In genomic region chr22:27949421-27949820, GRCh38 we compare ENCODE assay signal across 20 cellular contexts. TPM values are rescaled to one million over a fixed set of nuclear protein-coding genes. Genes with fewer than 3 reads are reported as not detected.
DNase-seq lines count a peak whose midpoint lies in the region; ATAC-seq, FAIRE-seq and TF ChIP-seq lines count a peak whose summit lies in the region.
"Had no signal": no experiment of that assay in that cellular context is flagged by ENCODE, and none has a peak within 500 bp of the region (broad histone marks: within the 10 kb centered on the region; RNA-seq: fewer than 3 reads in every experiment).

No MANE protein-coding gene starts in this region.

- no peak for TF ChIP-seq CTCF in liver (IDR thresholded peaks at IDR 0.05; ENCODE audit: low read depth, low read length, missing input control)
- TF ChIP-seq CTCF in left ventricle myocardium inferior (IDR thresholded peaks at IDR 0.05; ENCODE audit: borderline replicate concordance) = no peak

- H3K4me1 ChIP-seq in liver (ENCODE audit: control insufficient read depth in 4 of 4, insufficient read depth in 4 of 4, low read length in 3 of 4) = peaks cover 5 to 26% (median 17%) of the 10 kb centered on the region in 4 donors
- peaks cover 10% of the 10 kb centered on the region for H3K4me1 ChIP-seq in left ventricle myocardium inferior
- H3K4me1 ChIP-seq: BLaER1 had no signal

- no peaks in the 10 kb centered on the region for H3K36me3 ChIP-seq in liver (ENCODE audit: control insufficient read depth in 4 of 4, insufficient read depth in 3 of 4, low read depth in 1 of 4, low read length in 3 of 4)
- H3K36me3 ChIP-seq in left ventricle myocardium inferior = no peaks in the 10 kb centered on the region
- H3K36me3 ChIP-seq: BE2C, BLaER1 had no signal

- DNase-seq in left lobe of liver (ENCODE audit: low spot score) (no peak), renal cortical epithelial cell (ENCODE audit: low read depth) (peak; percentile 69), DMS153 (lab: John Stamatoyannopoulos, UW) (no peak), frontal cortex (ENCODE audit: low spot score in 2 of 2) (no peak), left ventricle myocardium inferior (no peak)
- DNase-seq: 8988T; ACHN; BE2C; C1 segment of cervical spinal cord; CD4-positive, alpha-beta memory T cell; CD4-positive, CD25-positive, alpha-beta regulatory T cell; CD8-positive, alpha-beta memory T cell; COR-L47; DMS 273 treated with DMSO at 0.1 percent for 48 hours; DMS79 treated with DMSO at 0.1 percent for 48 hours; GF-D8 had no signal

- FAIRE-seq in frontal cortex (lab: Jason Lieb, UNC) = no peak
- FAIRE-seq: GM12891, GM19239 had no signal

- intact Hi-C loops in left ventricle myocardium inferior (cut with micrococcal nuclease) = no loop called here

- peak overlapping the region; percentile 34 to 66 for H3K27ac ChIP-seq in liver (ENCODE audit: low read depth in 1 of 2, low read length in 2 of 2)
- H3K27ac ChIP-seq in left ventricle myocardium inferior (replicated peaks) = no peak overlapping the region
- H3K27ac ChIP-seq: BLaER1 had no signal

- peak; percentile 37 to 43 for TF ChIP-seq RAD21 in liver (IDR thresholded peaks at IDR 0.05)

- 41% methylated on average over 3 of the region's 3 CpGs for WGBS in liver

- H3K4me3 ChIP-seq in liver (ENCODE audit: low read depth in 1 of 3, low read length in 3 of 3) (no peak overlapping the region), left ventricle myocardium inferior (no peak overlapping the region)
- H3K4me3 ChIP-seq: BLaER1 had no signal

- H3K27me3 ChIP-seq in liver (ENCODE audit: control insufficient read depth in 4 of 4, insufficient read depth in 4 of 4, low read length in 3 of 4) (no peaks in the 10 kb centered on the region), left ventricle myocardium inferior (ENCODE audit: low read depth) (no peaks in the 10 kb centered on the region)
- H3K27me3 ChIP-seq: BE2C, BLaER1 had no signal

- peak overlapping the region in 1 of 2 donors; percentile 65 for H3K9ac ChIP-seq in liver (ENCODE audit: low read depth in 1 of 2, low read length in 2 of 2)
- H3K9ac ChIP-seq: BLaER1 had no signal

- H3K9me3 ChIP-seq in liver (ENCODE audit: control insufficient read depth in 4 of 4, low read length in 3 of 4) = no peaks in the 10 kb centered on the region
- no peaks in the 10 kb centered on the region for H3K9me3 ChIP-seq in left ventricle myocardium inferior (replicated peaks)
- H3K9me3 ChIP-seq: BE2C, BLaER1 had no signal

- peak; percentile 71 for ATAC-seq in left lobe of liver

TF ChIP-seq in liver, 16 proteins besides CTCF, POLR2A, EP300 and RAD21:
- TF ChIP-seq YY1 (IDR thresholded peaks at IDR 0.05) (peak; percentile 59), HNF4A (conservative IDR thresholded peaks at IDR 0.05) (peak; percentile 76 to 78), SP1 (IDR thresholded peaks at IDR 0.05) (peak; percentile 74), HNF4G (IDR thresholded peaks at IDR 0.05) (peak; percentile 50), ZBTB33 (IDR thresholded peaks at IDR 0.05) (peak; percentile 64), NR2F2 (IDR thresholded peaks at IDR 0.05) (peak; percentile 17), REST (IDR thresholded peaks at IDR 0.05) (peak; percentile 66), JUND (IDR thresholded peaks at IDR 0.05) (peak; percentile 70 to 91), ATF3 (IDR thresholded peaks at IDR 0.05) (no peak), FOXA1 (IDR thresholded peaks at IDR 0.05) (peak; percentile 46), MAX (IDR thresholded peaks at IDR 0.05) (peak; percentile 46), EGR1 (IDR thresholded peaks at IDR 0.05; ENCODE audit: low read depth in 2 of 2) (peak; percentile 21 to 80), GABPA (IDR thresholded peaks at IDR 0.05 in 1 of 2, conservative IDR thresholded peaks at IDR 0.05 in 1 of 2) (peak in 1 of 2 donors; percentile 27), TAF1 (conservative IDR thresholded peaks at IDR 0.05) (no peak), FOXA2 (IDR thresholded peaks at IDR 0.05) (peak; percentile 73), RXRA (IDR thresholded peaks at IDR 0.05) (peak; percentile 65 to 83)

RNA-seq across cellular contexts. Expression of gene PITPNB, which starts 30.4 kb away (rescaled TPM):
- total RNA-seq in left lobe of liver (30.6 TPM), liver (10 to 100 TPM; 18.4 to 42.8 TPM), renal cortical epithelial cell (26.9 and 66.4 TPM in 2 replicates), frontal cortex (39.1 TPM), left ventricle myocardium inferior (60.0 TPM)
- 10 to 100 TPM; 26.0 to 57.4 TPM for polyA plus RNA-seq in liver
